In the genomic region with DNA sequence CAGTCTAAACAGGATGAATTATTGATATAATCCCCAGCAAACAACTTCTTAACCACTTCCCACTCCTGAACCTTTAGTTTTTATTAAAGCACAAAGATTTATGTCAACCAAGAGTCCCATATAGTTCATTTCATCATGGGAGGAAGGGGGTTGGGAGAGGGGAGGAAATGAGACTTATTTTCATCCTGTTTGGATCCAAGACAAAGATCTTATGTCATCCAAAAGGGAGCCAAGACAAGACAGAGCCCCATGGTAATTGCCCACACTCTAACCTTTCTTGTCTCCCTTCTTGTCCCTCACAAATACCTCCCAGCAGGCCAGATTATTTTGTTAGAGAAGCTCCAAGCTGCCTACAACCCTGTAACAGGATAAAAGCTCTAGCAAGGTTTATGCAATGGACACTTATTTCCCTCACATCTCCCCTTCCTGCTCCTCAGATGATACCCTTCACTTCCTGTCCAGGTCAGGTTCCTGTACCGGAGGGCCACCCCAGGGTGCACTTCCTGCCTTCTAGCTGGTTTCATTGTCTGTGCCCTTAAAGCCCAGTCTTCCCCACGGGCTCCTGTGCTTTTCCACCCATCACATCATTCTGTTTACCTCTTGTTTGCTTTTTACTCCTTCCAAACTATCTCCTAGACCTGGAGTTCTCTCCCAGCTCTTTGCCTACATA, we compare ENCODE assay signal across 10 cellular contexts.
A peak's percentile ranks its signal among the peaks of the same experiment; 100 is the strongest.
DNase-seq lines count a peak whose midpoint lies in the region; ATAC-seq and TF ChIP-seq lines count a peak whose summit lies in the region.
"Had no signal": no experiment of that assay in that cellular context is flagged by ENCODE, and none has a peak within 500 bp of the region (broad histone marks: within the 10 kb centered on the region; RNA-seq: fewer than 3 reads in every experiment).

No MANE protein-coding gene starts in this region.

- CTCF ChIA-PET in OCI-LY7 (lab: Charles Lee; ENCODE audit: unreplicated experiment) = no interaction called here

- peaks cover 0 to 3% (median 0%) of the 10 kb centered on the region in 12 donors for H3K9me3 ChIP-seq in heart left ventricle
- H3K9me3 ChIP-seq in OCI-LY7 (ENCODE audit: low read length) = no peaks in the 10 kb centered on the region
- no peaks in the 10 kb centered on the region for H3K9me3 ChIP-seq in esophagus squamous epithelium

- peak overlapping the region in 8 of 12 donors; percentile 7 to 54 (median 32) for H3K27ac ChIP-seq in heart left ventricle
- no peak overlapping the region for H3K27ac ChIP-seq in OCI-LY7 (ENCODE audit: low read depth, low read length, poor library complexity, severe bottlenecking)
- no peak overlapping the region for H3K27ac ChIP-seq in esophagus squamous epithelium

- no peaks in the 10 kb centered on the region for H4K20me1 ChIP-seq in OCI-LY7 (ENCODE audit: insufficient read depth, low read length)

- no peak overlapping the region for H3K4me3 Mint-ChIP-seq in endothelial cell (ENCODE audit: unreplicated experiment)
- peak overlapping the region; percentile 47 for H3K4me3 Mint-ChIP-seq in stimulated activated effector memory CD8-positive, alpha-beta T cell treated with anti-CD3 and anti-CD28 coated beads, Interleukin-12 subunit alpha, Interleukin-12 subunit beta, amount 100 ng/mL, for 72 hours

- H3K4me1 Mint-ChIP-seq in endothelial cell (ENCODE audit: unreplicated experiment) = peaks cover 34% of the 10 kb centered on the region
- peaks cover 63% of the 10 kb centered on the region for H3K4me1 Mint-ChIP-seq in stimulated activated effector memory CD8-positive, alpha-beta T cell treated with anti-CD3 and anti-CD28 coated beads, Interleukin-12 subunit alpha, Interleukin-12 subunit beta, amount 100 ng/mL, for 72 hours

- WGBS in heart left ventricle, 4 donors = 46 to 59% (median 48%) methylated on average over 2 of the region's 2 CpGs
- WGBS in esophagus squamous epithelium, 2 donors = 39 to 61% methylated on average over 2 of the region's 2 CpGs

- no peaks in the 10 kb centered on the region for H3K79me2 ChIP-seq in OCI-LY7 (ENCODE audit: insufficient read depth, low read depth, low read length)

- no peaks in the 10 kb centered on the region for H3K27me3 ChIP-seq in heart left ventricle
- no peaks in the 10 kb centered on the region for H3K27me3 ChIP-seq in esophagus squamous epithelium

- intact Hi-C loops in heart left ventricle (cut with DNase I) (loop anchor here in 3 of 10 donors (5.0 to 10.0 kb wide), 4 partner anchors 51 to 159 kb away; partner anchors contain the start of gene RAP1B (in 2 of the 3)), Right ventricle myocardium inferior (cut with DNase I) (no loop called here), OCI-LY7 (cut with micrococcal nuclease; ENCODE audit: unreplicated experiment) (no loop called here), esophagus squamous epithelium (cut with DNase I) (no loop called here)

- H3K4me3 ChIP-seq in heart left ventricle = no peak overlapping the region
- no peak overlapping the region for H3K4me3 ChIP-seq in OCI-LY7 (ENCODE audit: low read depth, low read length, poor library complexity, severe bottlenecking)
- H3K4me3 ChIP-seq in esophagus squamous epithelium = no peak overlapping the region

- no TSS peak for BruUV-seq in OCI-LY7 (replicated peaks; lab: Mats Ljungman, UMichigan)

- H3K36me3 ChIP-seq in heart left ventricle (no peaks in the 10 kb centered on the region), OCI-LY7 (ENCODE audit: insufficient read depth, low read length) (no peaks in the 10 kb centered on the region), esophagus squamous epithelium (no peaks in the 10 kb centered on the region)

- no peaks in the 10 kb centered on the region for H3K9me2 ChIP-seq in OCI-LY7 (ENCODE audit: insufficient read depth, low read length)

- ATAC-seq in heart left ventricle = no peak
- ATAC-seq in Right ventricle myocardium inferior = no peak
- no peak for ATAC-seq in stimulated activated effector memory CD8-positive, alpha-beta T cell treated with anti-CD3 and anti-CD28 coated beads, Interleukin-12 subunit alpha, Interleukin-12 subunit beta, amount 100 ng/mL, for 72 hours
- no peak for ATAC-seq in GM21526 (IDR thresholded peaks at IDR 0.05; ENCODE audit: low FRiP score, unreplicated experiment)

- TF ChIP-seq CTCF in heart left ventricle (IDR thresholded peaks at IDR 0.05) (no peak), OCI-LY7 (conservative IDR thresholded peaks at IDR 0.05; ENCODE audit: low read length) (no peak), endothelial cell (IDR thresholded peaks at IDR 0.05; ENCODE audit: unreplicated experiment) (no peak), esophagus squamous epithelium (IDR thresholded peaks at IDR 0.05) (no peak)

- POLR2A ChIA-PET in OCI-LY7 (lab: Charles Lee) = interaction anchor here (0.6 kb wide), 1 partner anchor 381 kb away, joined by 3 read pairs; no protein-coding TSS in a partner anchor

- no peaks in the 10 kb centered on the region for H3K36me3 Mint-ChIP-seq in endothelial cell (ENCODE audit: low read depth, unreplicated experiment)
- peaks cover 14% of the 10 kb centered on the region for H3K36me3 Mint-ChIP-seq in stimulated activated effector memory CD8-positive, alpha-beta T cell treated with anti-CD3 and anti-CD28 coated beads, Interleukin-12 subunit alpha, Interleukin-12 subunit beta, amount 100 ng/mL, for 72 hours

- H3K4me2 ChIP-seq in OCI-LY7 (ENCODE audit: low read length) = no peak overlapping the region

- peak overlapping the region; percentile 75 for H2AFZ ChIP-seq in OCI-LY7 (ENCODE audit: low read length)

- no peak for DNase-seq in heart left ventricle
- DNase-seq in Right ventricle myocardium inferior (ENCODE audit: missing footprints) = no peak
- DNase-seq in OCI-LY7 (ENCODE audit: low spot score) = peak; percentile 13
- no peak for DNase-seq in endothelial cell (ENCODE audit: low spot score)
- no peak for DNase-seq in stimulated activated effector memory CD8-positive, alpha-beta T cell treated with anti-CD3 and anti-CD28 coated beads, Interleukin-12 subunit alpha, Interleukin-12 subunit beta, amount 100 ng/mL, for 72 hours (ENCODE audit: low spot score in 2 of 2)
- DNase-seq in esophagus squamous epithelium (lab: John Stamatoyannopoulos, UW) = no peak
- no peak for DNase-seq in 8988T
- DNase-seq: DMS 273 treated with DMSO at 0.1 percent for 48 hours, retina had no signal

- no peaks in the 10 kb centered on the region for H3K9me3 Mint-ChIP-seq in endothelial cell (ENCODE audit: unreplicated experiment)
- H3K9me3 Mint-ChIP-seq in stimulated activated effector memory CD8-positive, alpha-beta T cell treated with anti-CD3 and anti-CD28 coated beads, Interleukin-12 subunit alpha, Interleukin-12 subunit beta, amount 100 ng/mL, for 72 hours = peaks cover 6% of the 10 kb centered on the region

- H3K27ac Mint-ChIP-seq in endothelial cell (ENCODE audit: unreplicated experiment) = peak overlapping the region; percentile 90
- H3K27ac Mint-ChIP-seq in stimulated activated effector memory CD8-positive, alpha-beta T cell treated with anti-CD3 and anti-CD28 coated beads, Interleukin-12 subunit alpha, Interleukin-12 subunit beta, amount 100 ng/mL, for 72 hours = peak overlapping the region; percentile 87

- H3K4me1 ChIP-seq in heart left ventricle (peaks cover 0 to 53% (median 39%) of the 10 kb centered on the region in 12 donors), OCI-LY7 (ENCODE audit: insufficient read depth, low read length, poor library complexity, severe bottlenecking) (peaks cover 7% of the 10 kb centered on the region), esophagus squamous epithelium (peaks cover 5 to 17% (median 14%) of the 10 kb centered on the region in 3 donors)

- H3K27me3 Mint-ChIP-seq in endothelial cell (ENCODE audit: unreplicated experiment) = no peaks in the 10 kb centered on the region

- TF ChIP-seq POLR2A in heart left ventricle (IDR thresholded peaks at IDR 0.05) (no peak), esophagus squamous epithelium (IDR thresholded peaks at IDR 0.05) (no peak)

Comparison
In these comparisons a context has a peak if more than half of its experiments do, and no peak if none do; other contexts are left out.
1. H3K27ac ChIP-seq: peak in heart left ventricle (8 of 12); none in OCI-LY7 (single experiment) and esophagus squamous epithelium (0 of 4).